5 cellular contexts compared by ENCODE assay signal in the genomic region with DNA sequence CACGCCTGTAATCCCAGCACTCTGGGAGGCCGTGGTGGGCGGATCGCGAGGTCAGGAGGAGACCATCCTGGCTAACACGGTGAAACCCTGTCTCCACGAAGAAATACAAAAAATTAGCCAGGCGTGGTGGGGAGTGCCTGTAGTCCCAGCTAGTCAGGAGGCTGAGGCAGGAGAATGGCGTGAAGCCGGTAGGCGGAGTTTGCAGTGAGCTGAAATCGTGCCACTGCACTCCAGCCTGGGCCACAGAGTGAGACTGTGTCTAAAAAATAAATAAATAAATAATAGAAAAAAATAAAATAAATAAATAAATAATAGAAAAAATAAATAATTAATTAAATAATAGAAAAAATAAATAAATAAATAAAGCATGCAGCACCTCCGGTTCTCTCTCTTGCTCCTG.
DNase-seq lines count a peak whose midpoint lies in the region; ATAC-seq and TF ChIP-seq lines count a peak whose summit lies in the region.
"Not testable (repeated sequence)": the region's sequence is repeated elsewhere in the genome, so short reads cannot be mapped to it uniquely, and the experiment has no call there.

No MANE protein-coding gene starts in this region.

- H3K4me3 Mint-ChIP-seq in chondrocyte (ENCODE audit: unreplicated experiment): not testable (repeated sequence)

- peaks cover 14% of the 10 kb centered on the region for H3K9me3 Mint-ChIP-seq in chondrocyte (ENCODE audit: low read depth)

- H3K4me1 ChIP-seq in lower lobe of right lung, upper lobe of right lung: not testable (repeated sequence)

- DNase-seq in chondrocyte (ENCODE audit: low spot score) (peak; percentile 89), Right ventricle myocardium inferior (ENCODE audit: missing footprints) (peak; percentile 42), left ventricle myocardium superior (peak; percentile 11), lower lobe of right lung (peak; percentile 39), upper lobe of right lung (peak; percentile 56)

- not testable (repeated sequence) for H3K27ac ChIP-seq in lower lobe of right lung, upper lobe of right lung

- H3K27me3 Mint-ChIP-seq in chondrocyte (ENCODE audit: low read depth): not testable (repeated sequence)

- H3K36me3 ChIP-seq in lower lobe of right lung, upper lobe of right lung: not testable (repeated sequence)

- H3K27ac Mint-ChIP-seq in chondrocyte (ENCODE audit: unreplicated experiment): not testable (repeated sequence)

- not testable (repeated sequence) for H3K36me3 Mint-ChIP-seq in chondrocyte (ENCODE audit: low read depth)

- H3K27me3 ChIP-seq in lower lobe of right lung (ENCODE audit: low read depth); upper lobe of right lung: not testable (repeated sequence)

- not testable (repeated sequence) for ATAC-seq in Right ventricle myocardium inferior, left ventricle myocardium superior, lower lobe of right lung, upper lobe of right lung

- TF ChIP-seq CTCF in chondrocyte (IDR thresholded peaks at IDR 0.05); lower lobe of right lung (IDR thresholded peaks at IDR 0.05); upper lobe of right lung (IDR thresholded peaks at IDR 0.05): not testable (repeated sequence)

- intact Hi-C loops in Right ventricle myocardium inferior (cut with DNase I); left ventricle myocardium superior (cut with micrococcal nuclease); lower lobe of right lung (cut with DNase I); upper lobe of right lung (cut with DNase I): not testable (repeated sequence)

- H3K9me3 ChIP-seq in lower lobe of right lung, upper lobe of right lung: not testable (repeated sequence)

- not testable (repeated sequence) for H3K4me3 ChIP-seq in lower lobe of right lung, upper lobe of right lung

- not testable (repeated sequence) for H3K4me1 Mint-ChIP-seq in chondrocyte (ENCODE audit: low read depth)

Comparison
In these comparisons a context has a peak if more than half of its experiments do, and no peak if none do; other contexts are left out.
1. DNase-seq: peak in every context shown above with its lines; median percentile 89 in chondrocyte; 56 in upper lobe of right lung; 42 in Right ventricle myocardium inferior; 39 in lower lobe of right lung; 11 in left ventricle myocardium superior.